Comparison of ENCODE assay signal across 32 cellular contexts in genomic region chr18:51006948-51007786, GRCh38.
"Had no signal": no experiment of that assay in that cellular context is flagged by ENCODE, and none has a peak within 500 bp of the region (broad histone marks: within the 10 kb centered on the region; RNA-seq: fewer than 3 reads in every experiment).

No MANE protein-coding gene starts in this region.

- H3K27me3 ChIP-seq: neutrophil, ovary, sigmoid colon, stomach, thyroid gland had no signal

- H3K4me3 Mint-ChIP-seq: activated CD4-positive, alpha-beta memory T cell treated with anti-CD3 and anti-CD28 coated beads, Interleukin-2, amount 10 ng/mL, durations not matched to agents 7 days and 5 days; activated CD4-positive, alpha-beta T cell treated with anti-CD3 and anti-CD28 coated beads, Interleukin-2, amount 10 ng/mL, durations not matched to agents 7 days and 5 days; activated naive CD4-positive, alpha-beta T cell treated with anti-CD3 and anti-CD28 coated beads, Interleukin-2, amount 50 U/mL, for 24 hours; activated naive CD8-positive, alpha-beta T cell treated with anti-CD3 and anti-CD28 coated beads, Interleukin-2, amount 50 U/mL, for 24 hours; activated T-cell treated with anti-CD3 and anti-CD28 coated beads, Interleukin-2, amount 50 U/mL, for 24 hours; activated T-helper 17 cell treated with anti-CD3 and anti-CD28 coated beads, Interleukin-2, amount 50 U/mL, for 72 hours; mesothelial cell of epicardium; naive B cell; nephron progenitor cell; stimulated activated naive B cell treated with anti-CD40 and anti-IgM and Interleukin-4, amounts not matched to agents 10 μg/mL and 1 μg/mL and 100 μg/mL, for 72 hours; WTC11 had no signal

- H3K9me3 Mint-ChIP-seq: activated naive CD4-positive, alpha-beta T cell treated with anti-CD3 and anti-CD28 coated beads, Interleukin-2, amount 50 U/mL, for 24 hours; activated T-helper 17 cell treated with anti-CD3 and anti-CD28 coated beads, Interleukin-2, amount 50 U/mL, for 72 hours; stimulated activated naive B cell treated with anti-CD40 and anti-IgM and Interleukin-4, amounts not matched to agents 10 μg/mL and 1 μg/mL and 100 μg/mL, for 72 hours had no signal

- H3K27ac ChIP-seq: epithelial cell of prostate, neutrophil, ovary, prostate gland, sigmoid colon, stomach, thyroid gland had no signal

- H3K4me1 Mint-ChIP-seq: activated CD4-positive, alpha-beta memory T cell treated with anti-CD3 and anti-CD28 coated beads, Interleukin-2, amount 10 ng/mL, durations not matched to agents 7 days and 5 days; activated CD4-positive, alpha-beta T cell treated with anti-CD3 and anti-CD28 coated beads, Interleukin-2, amount 10 ng/mL, durations not matched to agents 7 days and 5 days; activated naive CD4-positive, alpha-beta T cell treated with anti-CD3 and anti-CD28 coated beads, Interleukin-2, amount 50 U/mL, for 24 hours; activated naive CD8-positive, alpha-beta T cell treated with anti-CD3 and anti-CD28 coated beads, Interleukin-2, amount 50 U/mL, for 24 hours; activated T-helper 17 cell treated with anti-CD3 and anti-CD28 coated beads, Interleukin-2, amount 50 U/mL, for 72 hours had no signal

- FAIRE-seq: bronchial epithelial cell, colon, endometrium, frontal cortex, small intestine, TTC549 had no signal

- H3K4me1 ChIP-seq: prostate gland had no signal

- H3K9me3 ChIP-seq: neutrophil, ovary, prostate gland, sigmoid colon, stomach, thyroid gland had no signal

- H3K27me3 Mint-ChIP-seq: activated CD4-positive, alpha-beta memory T cell treated with anti-CD3 and anti-CD28 coated beads, Interleukin-2, amount 10 ng/mL, durations not matched to agents 7 days and 5 days; activated CD4-positive, alpha-beta T cell treated with anti-CD3 and anti-CD28 coated beads, Interleukin-2, amount 10 ng/mL, durations not matched to agents 7 days and 5 days; activated naive CD4-positive, alpha-beta T cell treated with anti-CD3 and anti-CD28 coated beads, Interleukin-2, amount 50 U/mL, for 24 hours; activated naive CD8-positive, alpha-beta T cell treated with anti-CD3 and anti-CD28 coated beads, Interleukin-2, amount 50 U/mL, for 24 hours; activated T-cell treated with anti-CD3 and anti-CD28 coated beads, Interleukin-2, amount 50 U/mL, for 24 hours; activated T-helper 17 cell treated with anti-CD3 and anti-CD28 coated beads, Interleukin-2, amount 50 U/mL, for 72 hours; naive B cell; stimulated activated naive B cell treated with anti-CD40 and anti-IgM and Interleukin-4, amounts not matched to agents 10 μg/mL and 1 μg/mL and 100 μg/mL, for 72 hours had no signal

- H3K27ac Mint-ChIP-seq: activated CD4-positive, alpha-beta memory T cell treated with anti-CD3 and anti-CD28 coated beads, Interleukin-2, amount 10 ng/mL, durations not matched to agents 7 days and 5 days; activated CD4-positive, alpha-beta T cell treated with anti-CD3 and anti-CD28 coated beads, Interleukin-2, amount 10 ng/mL, durations not matched to agents 7 days and 5 days; activated naive CD4-positive, alpha-beta T cell treated with anti-CD3 and anti-CD28 coated beads, Interleukin-2, amount 50 U/mL, for 24 hours; activated naive CD8-positive, alpha-beta T cell treated with anti-CD3 and anti-CD28 coated beads, Interleukin-2, amount 50 U/mL, for 24 hours; activated T-cell treated with anti-CD3 and anti-CD28 coated beads, Interleukin-2, amount 50 U/mL, for 24 hours; activated T-helper 17 cell treated with anti-CD3 and anti-CD28 coated beads, Interleukin-2, amount 50 U/mL, for 72 hours; mesothelial cell of epicardium; nephron progenitor cell; stimulated activated naive B cell treated with anti-CD40 and anti-IgM and Interleukin-4, amounts not matched to agents 10 μg/mL and 1 μg/mL and 100 μg/mL, for 72 hours; WTC11 had no signal

- DNase-seq: activated CD4-positive, alpha-beta memory T cell treated with anti-CD3 and anti-CD28 coated beads, Interleukin-2, amount 10 ng/mL, durations not matched to agents 7 days and 5 days; activated CD4-positive, alpha-beta T cell treated with anti-CD3 and anti-CD28 coated beads for 1 hour; activated CD4-positive, alpha-beta T cell treated with anti-CD3 and anti-CD28 coated beads, Interleukin-2, amount 10 ng/mL, durations not matched to agents 7 days and 5 days; activated CD8-positive, alpha-beta memory T cell treated with anti-CD3 and anti-CD28 coated beads, Interleukin-2, amount 50 U/mL, for 48 hours; activated gamma-delta T cell treated with Interleukin-2 at 50 U/mL for 16 hours; activated naive CD8-positive, alpha-beta T cell treated with anti-CD3 and anti-CD28 coated beads, Interleukin-2, amount 50 U/mL, for 24 hours; activated T-cell treated with anti-CD3 and anti-CD28 coated beads, Interleukin-2, amount 50 U/mL, for 24 hours; amygdala; dermis blood vessel endothelial cell; effector CD4-positive, alpha-beta T cell; left cardiac atrium; mammary epithelial cell; naive B cell; nephron progenitor cell; ovary; sigmoid colon; small intestine; stimulated activated naive B cell treated with anti-CD40 and anti-IgM and Interleukin-4, amounts not matched to agents 10 μg/mL and 1 μg/mL and 100 μg/mL, for 72 hours; stomach; thyroid gland had no signal

- H3K36me3 ChIP-seq: neutrophil, ovary, prostate gland, sigmoid colon, stomach, thyroid gland had no signal

- H3K4me3 ChIP-seq: ovary, prostate gland, sigmoid colon, stomach, thyroid gland had no signal

- H3K36me3 Mint-ChIP-seq: naive B cell, WTC11 had no signal

- ATAC-seq: activated naive CD8-positive, alpha-beta T cell treated with anti-CD3 and anti-CD28 coated beads, Interleukin-2, amount 50 U/mL, for 24 hours; activated T-helper 17 cell treated with anti-CD3 and anti-CD28 coated beads, Interleukin-2, amount 50 U/mL, for 72 hours; stimulated activated naive B cell treated with anti-CD40 and anti-IgM and Interleukin-4, amounts not matched to agents 10 μg/mL and 1 μg/mL and 100 μg/mL, for 72 hours had no signal
